In the genomic region with DNA sequence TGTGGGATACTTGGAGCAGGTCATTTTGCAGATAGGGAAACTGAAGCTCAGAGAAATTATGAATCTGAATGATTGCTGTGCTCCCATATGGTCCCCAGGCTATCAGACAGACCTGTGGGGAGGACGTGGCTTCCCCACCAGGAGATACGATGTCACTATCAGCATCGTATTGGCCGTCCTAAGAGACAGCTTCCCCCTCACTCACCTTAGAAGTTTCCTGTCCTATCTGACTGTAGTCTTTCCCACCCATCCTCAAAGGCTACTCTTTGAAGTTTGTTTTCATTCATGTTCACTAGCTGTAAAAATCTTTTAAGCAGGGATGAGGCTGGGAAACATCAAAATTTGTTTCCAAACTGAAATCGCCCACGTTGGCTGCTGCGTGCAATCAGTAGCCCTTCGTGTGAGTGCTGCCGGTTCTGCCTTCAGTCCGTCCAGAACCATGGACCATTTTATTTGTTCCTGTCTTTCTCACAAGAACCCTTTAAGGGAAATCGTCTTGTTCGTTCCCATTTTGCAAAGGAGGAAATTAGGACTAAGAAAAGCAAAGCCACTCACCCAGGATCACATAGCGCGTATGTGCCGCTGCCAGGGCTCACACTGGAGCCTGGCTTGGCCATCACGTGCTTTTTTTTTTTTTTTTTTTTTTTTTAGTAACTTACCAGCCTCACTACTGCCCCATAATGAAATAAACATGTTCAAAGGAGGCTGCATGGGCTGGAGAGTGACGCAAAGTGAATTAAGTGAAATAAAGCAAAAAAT, we compare ENCODE assay signal across 8 cellular contexts. TPM values are rescaled to one million over a fixed set of nuclear protein-coding genes. Genes with fewer than 3 reads are reported as not detected.
DNase-seq lines count a peak whose midpoint lies in the region; ATAC-seq and TF ChIP-seq lines count a peak whose summit lies in the region.

No MANE protein-coding gene starts in this region.

- peaks cover 3% of the 10 kb centered on the region for H3K27me3 Mint-ChIP-seq in nephron (ENCODE audit: low read depth)

- ATAC-seq in HG03175 (IDR thresholded peaks at IDR 0.05; ENCODE audit: unreplicated experiment) = no peak
- ATAC-seq in GM21381 (IDR thresholded peaks at IDR 0.05; ENCODE audit: unreplicated experiment) = no peak

- TF ChIP-seq RAD21 in SK-N-SH (IDR thresholded peaks at IDR 0.05; ENCODE audit: low read length) = no peak; the same call in 1 of the 2 replicates

- peaks cover 22 to 25% of the 10 kb centered on the region in 2 experiments; a peak in 3 of 4 replicates for H3K4me1 ChIP-seq in SK-N-SH (ENCODE audit: control insufficient read depth in 1 of 2, insufficient read depth in 2 of 2, low read depth in 1 of 2, low read length in 1 of 2)
- H3K4me1 ChIP-seq in esophagus (ENCODE audit: control insufficient read depth in 2 of 2, insufficient read depth in 2 of 2, low read length in 1 of 2) = peaks cover 3 to 5% of the 10 kb centered on the region in 2 donors

- H3K36me3 ChIP-seq in SK-N-SH (replicated peaks in 1 of 2; ENCODE audit: control insufficient read depth in 1 of 2, insufficient read depth in 2 of 2, low read length in 1 of 2) = no peaks in the 10 kb centered on the region
- no peaks in the 10 kb centered on the region for H3K36me3 ChIP-seq in esophagus (ENCODE audit: control insufficient read depth in 2 of 2, insufficient read depth in 2 of 2, low read length in 1 of 2)

- H3K4me3 ChIP-seq in SK-N-SH (ENCODE audit: low read depth in 2 of 2, low read length in 1 of 2) (peak overlapping the region; percentile 64 to 87), esophagus (ENCODE audit: low read depth in 1 of 2, low read length in 2 of 2) (no peak overlapping the region)

- peaks cover 41% of the 10 kb centered on the region for H3F3A ChIP-seq in SK-N-SH (replicated peaks; ENCODE audit: insufficient read depth)

- CTCF ChIA-PET in SK-N-SH (lab: Yijun Ruan, JAX) = interaction anchor here (0.8 to 4.6 kb wide), 12 partner anchors 16 to 150 kb away, joined by 3 to 29 read pairs (median 4); a partner anchor contains a TSS

- H3K27me3 ChIP-seq in SK-N-SH (ENCODE audit: insufficient read depth) = no peaks in the 10 kb centered on the region
- no peaks in the 10 kb centered on the region for H3K27me3 ChIP-seq in esophagus (ENCODE audit: control insufficient read depth in 1 of 2, insufficient read depth in 2 of 2, low read length in 2 of 2)

- H3K4me3 Mint-ChIP-seq in nephron = peak overlapping the region; percentile 95 to 98 (median 97)

- H3K9ac ChIP-seq in SK-N-SH = peak overlapping the region; percentile 91

- no peak for TF ChIP-seq EP300 in SK-N-SH (IDR thresholded peaks at IDR 0.05; ENCODE audit: borderline replicate concordance in 1 of 2, low read depth in 1 of 2, low read length in 1 of 2)

- peaks cover 13% of the 10 kb centered on the region for H3K79me2 ChIP-seq in SK-N-SH (ENCODE audit: insufficient read depth)

- no peaks in the 10 kb centered on the region for H3K9me3 Mint-ChIP-seq in nephron

- H4K20me1 ChIP-seq in SK-N-SH (ENCODE audit: insufficient read depth) = no peaks in the 10 kb centered on the region

- DNase-seq in NCI-H2196 (lab: John Stamatoyannopoulos, UW; ENCODE audit: unreplicated experiment) (peak; percentile 12), NCI-H2196 treated with DMSO at 0.1 percent for 48 hours (lab: John Stamatoyannopoulos, UW; ENCODE audit: unreplicated experiment) (no peak), SK-N-SH (peak; percentile 79), T1000 (lab: John Stamatoyannopoulos, UW) (no peak)

- WGBS in SK-N-SH (ENCODE audit: low lambda C conversion rate) = 21% methylated on average over 17 of the region's 17 CpGs
- 34 to 36% methylated on average over 17 of the region's 17 CpGs for WGBS in esophagus, 2 donors

- no peaks in the 10 kb centered on the region for H3K9me3 ChIP-seq in SK-N-SH
- no peaks in the 10 kb centered on the region for H3K9me3 ChIP-seq in esophagus (ENCODE audit: control insufficient read depth in 2 of 2, insufficient read depth in 1 of 2, low read depth in 1 of 2, low read length in 1 of 2)

- no peaks in the 10 kb centered on the region for H3K9me2 ChIP-seq in SK-N-SH

- POLR2A ChIA-PET in SK-N-SH (lab: Yijun Ruan, JAX) = no interaction called here

- peak overlapping the region; percentile 87 to 98 (median 95) for H3K27ac Mint-ChIP-seq in nephron

- peak overlapping the region; percentile 96 for H3K4me2 ChIP-seq in SK-N-SH

- H3K4me1 Mint-ChIP-seq in nephron = peaks cover 39% of the 10 kb centered on the region

- TF ChIP-seq CTCF in SK-N-SH (IDR thresholded peaks at IDR 0.05) (peak; percentile 43), nephron (IDR thresholded peaks at IDR 0.05; ENCODE audit: unreplicated experiment in 3 of 3) (no peak)

- H3K27ac ChIP-seq in SK-N-SH (ENCODE audit: low read depth in 2 of 2, low read length in 1 of 2) (peak overlapping the region; percentile 90 to 98), esophagus (ENCODE audit: low read depth in 2 of 2, low read length in 1 of 2) (peak overlapping the region; percentile 63 to 68)

- H2AFZ ChIP-seq in SK-N-SH (ENCODE audit: low read depth) = peak overlapping the region; percentile 93

- H3K36me3 Mint-ChIP-seq in nephron (ENCODE audit: low read depth) = no peaks in the 10 kb centered on the region

TF ChIP-seq in SK-N-SH, 30 proteins besides CTCF, POLR2A, EP300 and RAD21:
- TF ChIP-seq, protein P1, sequence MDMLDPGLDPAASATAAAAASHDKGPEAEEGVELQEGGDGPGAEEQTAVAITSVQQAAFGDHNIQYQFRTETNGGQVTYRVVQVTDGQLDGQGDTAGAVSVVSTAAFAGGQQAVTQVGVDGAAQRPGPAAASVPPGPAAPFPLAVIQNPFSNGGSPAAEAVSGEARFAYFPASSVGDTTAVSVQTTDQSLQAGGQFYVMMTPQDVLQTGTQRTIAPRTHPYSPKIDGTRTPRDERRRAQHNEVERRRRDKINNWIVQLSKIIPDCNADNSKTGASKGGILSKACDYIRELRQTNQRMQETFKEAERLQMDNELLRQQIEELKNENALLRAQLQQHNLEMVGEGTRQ (IDR thresholded peaks at IDR 0.05; ENCODE audit: borderline replicate concordance, low read depth, low read length) = 0 out of 2 replicates have a peak, but pooled peaks have one; percentile 47
- TF ChIP-seq SMC3 (IDR thresholded peaks at IDR 0.05; ENCODE audit: low read depth, low read length) = no peak
- TF ChIP-seq, protein P2, sequence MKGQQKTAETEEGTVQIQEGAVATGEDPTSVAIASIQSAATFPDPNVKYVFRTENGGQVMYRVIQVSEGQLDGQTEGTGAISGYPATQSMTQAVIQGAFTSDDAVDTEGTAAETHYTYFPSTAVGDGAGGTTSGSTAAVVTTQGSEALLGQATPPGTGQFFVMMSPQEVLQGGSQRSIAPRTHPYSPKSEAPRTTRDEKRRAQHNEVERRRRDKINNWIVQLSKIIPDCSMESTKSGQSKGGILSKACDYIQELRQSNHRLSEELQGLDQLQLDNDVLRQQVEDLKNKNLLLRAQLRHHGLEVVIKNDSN (IDR thresholded peaks at IDR 0.05; ENCODE audit: borderline replicate concordance, low read depth) = peak; percentile 81
- TF ChIP-seq CHD2 (IDR thresholded peaks at IDR 0.05; ENCODE audit: low read length, partially characterized antibody) = no peak
- peak; percentile 40; the same call in 1 of the 2 replicates for TF ChIP-seq POLR2AphosphoS5 (IDR thresholded peaks at IDR 0.05; ENCODE audit: low read depth, low read length)
- TF ChIP-seq SIN3A (IDR thresholded peaks at IDR 0.05; ENCODE audit: borderline replicate concordance, low read depth, low read length) = no peak
- TF ChIP-seq TCF12 (IDR thresholded peaks at IDR 0.05) = peak; percentile 68
- TF ChIP-seq, protein P3, sequence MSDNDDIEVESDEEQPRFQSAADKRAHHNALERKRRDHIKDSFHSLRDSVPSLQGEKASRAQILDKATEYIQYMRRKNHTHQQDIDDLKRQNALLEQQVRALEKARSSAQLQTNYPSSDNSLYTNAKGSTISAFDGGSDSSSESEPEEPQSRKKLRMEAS (IDR thresholded peaks at IDR 0.05; ENCODE audit: low read depth) = peak; percentile 82
- peak; percentile 21; the same call in 1 of the 2 replicates for TF ChIP-seq RCOR1 (IDR thresholded peaks at IDR 0.05; ENCODE audit: low read length)
- peak; percentile 56; the same call in 1 of the 2 replicates for TF ChIP-seq TAF1 (IDR thresholded peaks at IDR 0.05; ENCODE audit: borderline replicate concordance, low read depth, low read length)
- peak; percentile 84; the same call in 1 of the 2 replicates for TF ChIP-seq MXI1 (IDR thresholded peaks at IDR 0.05; ENCODE audit: low read depth, low read length)
- TF ChIP-seq, protein P4, sequence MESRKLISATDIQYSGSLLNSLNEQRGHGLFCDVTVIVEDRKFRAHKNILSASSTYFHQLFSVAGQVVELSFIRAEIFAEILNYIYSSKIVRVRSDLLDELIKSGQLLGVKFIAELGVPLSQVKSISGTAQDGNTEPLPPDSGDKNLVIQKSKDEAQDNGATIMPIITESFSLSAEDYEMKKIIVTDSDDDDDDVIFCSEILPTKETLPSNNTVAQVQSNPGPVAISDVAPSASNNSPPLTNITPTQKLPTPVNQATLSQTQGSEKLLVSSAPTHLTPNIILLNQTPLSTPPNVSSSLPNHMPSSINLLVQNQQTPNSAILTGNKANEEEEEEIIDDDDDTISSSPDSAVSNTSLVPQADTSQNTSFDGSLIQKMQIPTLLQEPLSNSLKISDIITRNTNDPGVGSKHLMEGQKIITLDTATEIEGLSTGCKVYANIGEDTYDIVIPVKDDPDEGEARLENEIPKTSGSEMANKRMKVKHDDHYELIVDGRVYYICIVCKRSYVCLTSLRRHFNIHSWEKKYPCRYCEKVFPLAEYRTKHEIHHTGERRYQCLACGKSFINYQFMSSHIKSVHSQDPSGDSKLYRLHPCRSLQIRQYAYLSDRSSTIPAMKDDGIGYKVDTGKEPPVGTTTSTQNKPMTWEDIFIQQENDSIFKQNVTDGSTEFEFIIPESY (IDR thresholded peaks at IDR 0.05; ENCODE audit: borderline replicate concordance, low read depth) = no peak

RNA-seq across cellular contexts. Expression of a gene that starts 1.0 kb away (rescaled TPM):
- polyA plus RNA-seq in SK-N-SH (2012; rRNA removed) = 9.6 and 11.5 TPM in 2 replicates
- polyA plus RNA-seq in SK-N-SH (2012; cell fraction: cytosol; rRNA removed) = 8.2 and 11.0 TPM in 2 replicates
- polyA plus RNA-seq in SK-N-SH (2012; cell fraction: nucleus; rRNA removed) = 25.9 and 32.9 TPM in 2 replicates
- 10 to 100 TPM; 15.7 to 23.5 TPM for polyA plus RNA-seq in esophagus

RNA-seq across cellular contexts. Expression of a gene that starts 44.5 kb away (rescaled TPM):
- polyA plus RNA-seq in SK-N-SH (2012; rRNA removed) (13.2 and 16.6 TPM in 2 replicates), esophagus (1 to 10 TPM; 2.4 to 9.5 TPM)
- 6.8 and 12.5 TPM in 2 replicates for polyA plus RNA-seq in SK-N-SH (2012; cell fraction: cytosol; rRNA removed)
- 6.0 and 6.1 TPM in 2 replicates for polyA plus RNA-seq in SK-N-SH (2012; cell fraction: nucleus; rRNA removed)

Comparison
In these comparisons a context has a peak if more than half of its experiments do, and no peak if none do; other contexts are left out.
1. DNase-seq: peak in NCI-H2196 (single experiment) and SK-N-SH (single experiment); none in NCI-H2196 treated with DMSO at 0.1 percent for 48 hours (single experiment) and T1000 (single experiment).
2. H3K4me3 ChIP-seq: peak in SK-N-SH (2 of 2); none in esophagus (0 of 2).